Comparison of ENCODE assay signal across 9 cellular contexts in genomic region chr9:125538092-125538473, GRCh38.
DNase-seq lines count a peak whose midpoint lies in the region; ATAC-seq, FAIRE-seq and TF ChIP-seq lines count a peak whose summit lies in the region.
"Had no signal": no experiment of that assay in that cellular context is flagged by ENCODE, and none has a peak within 500 bp of the region (broad histone marks: within the 10 kb centered on the region; RNA-seq: fewer than 3 reads in every experiment).

No MANE protein-coding gene starts in this region.

- no peak for ATAC-seq in HG02571 (IDR thresholded peaks at IDR 0.05; ENCODE audit: unreplicated experiment)

- DNase-seq in AG10803 (ENCODE audit: low read depth) (peak; percentile 88), NCI-H1092 (lab: John Stamatoyannopoulos, UW) (peak; percentile 52), astrocyte (ENCODE audit: low read depth) (peak; percentile 93), kidney tubule cell (ENCODE audit: low spot score) (peak; percentile 97), ascending aorta (ENCODE audit: low spot score in 2 of 2) (no peak), superior temporal gyrus (ENCODE audit: extremely low spot score) (no peak)
- no peak for DNase-seq in activated CD4-positive, alpha-beta T cell treated with anti-CD3 and anti-CD28 coated beads, Interleukin-2, amount 50 U/mL, for 4 hours
- DNase-seq: activated naive CD4-positive, alpha-beta T cell treated with anti-CD3 and anti-CD28 coated beads, Interleukin-2, amount 10 ng/mL, durations not matched to agents 7 days and 5 days had no signal

- H3K36me3 ChIP-seq in astrocyte (ENCODE audit: insufficient read depth, low read length), result peaks cover 3% of the 10 kb centered on the region
- H3K36me3 ChIP-seq in ascending aorta, result no peaks in the 10 kb centered on the region

- H3K9me3 ChIP-seq in astrocyte (ENCODE audit: insufficient read depth, low read depth, low read length) (no peaks in the 10 kb centered on the region), ascending aorta (no peaks in the 10 kb centered on the region)

- peaks cover 5% of the 10 kb centered on the region for H3K36me3 Mint-ChIP-seq in astrocyte (ENCODE audit: low read depth, unreplicated experiment)

- H3K4me1 Mint-ChIP-seq in astrocyte (ENCODE audit: low read depth, unreplicated experiment), result peaks cover 17% of the 10 kb centered on the region
- H3K4me1 Mint-ChIP-seq: activated naive CD4-positive, alpha-beta T cell treated with anti-CD3 and anti-CD28 coated beads, Interleukin-2, amount 10 ng/mL, durations not matched to agents 7 days and 5 days had no signal

- H3K4me1 ChIP-seq in astrocyte (ENCODE audit: insufficient read depth, low read length) (peaks cover 25% of the 10 kb centered on the region), ascending aorta (peaks cover 0 to 9% of the 10 kb centered on the region in 2 donors)

- no peaks in the 10 kb centered on the region for H3K9me3 Mint-ChIP-seq in astrocyte (ENCODE audit: unreplicated experiment)
- H3K9me3 Mint-ChIP-seq: activated naive CD4-positive, alpha-beta T cell treated with anti-CD3 and anti-CD28 coated beads, Interleukin-2, amount 10 ng/mL, durations not matched to agents 7 days and 5 days had no signal

- TF ChIP-seq CTCF in AG10803 (conservative IDR thresholded peaks at IDR 0.05; ENCODE audit: low read length) (no peak), astrocyte (IDR thresholded peaks at IDR 0.05; ENCODE audit: insufficient read depth, low read depth, low read length) (no peak), ascending aorta (IDR thresholded peaks at IDR 0.05) (no peak)

- H4K20me1 ChIP-seq in astrocyte (ENCODE audit: insufficient read depth, low read length), result peaks cover 6% of the 10 kb centered on the region

- H3K4me2 ChIP-seq in astrocyte (ENCODE audit: low read length), result peak overlapping the region; percentile 66

- H3K27me3 ChIP-seq in astrocyte (ENCODE audit: insufficient read depth, low read length) (no peaks in the 10 kb centered on the region), ascending aorta (no peaks in the 10 kb centered on the region)

- peak; percentile 92 for FAIRE-seq in astrocyte (lab: Jason Lieb, UNC)

- H3K4me3 Mint-ChIP-seq in astrocyte (ENCODE audit: unreplicated experiment), result no peak overlapping the region
- H3K4me3 Mint-ChIP-seq: activated naive CD4-positive, alpha-beta T cell treated with anti-CD3 and anti-CD28 coated beads, Interleukin-2, amount 10 ng/mL, durations not matched to agents 7 days and 5 days had no signal

- H2AFZ ChIP-seq in astrocyte (ENCODE audit: low read depth, low read length), result no peak overlapping the region

- H3K27me3 Mint-ChIP-seq in astrocyte (ENCODE audit: low read depth, unreplicated experiment), result no peaks in the 10 kb centered on the region
- H3K27me3 Mint-ChIP-seq: activated naive CD4-positive, alpha-beta T cell treated with anti-CD3 and anti-CD28 coated beads, Interleukin-2, amount 10 ng/mL, durations not matched to agents 7 days and 5 days had no signal

- H3K4me3 ChIP-seq in AG10803 (ENCODE audit: low read length) (no peak overlapping the region), astrocyte (ENCODE audit: insufficient read depth, low read depth, low read length) (no peak overlapping the region), ascending aorta (no peak overlapping the region)

- H3K9ac ChIP-seq in astrocyte (ENCODE audit: low read length), result no peak overlapping the region

- H3K27ac Mint-ChIP-seq in astrocyte (ENCODE audit: unreplicated experiment), result peak overlapping the region; percentile 75
- H3K27ac Mint-ChIP-seq: activated naive CD4-positive, alpha-beta T cell treated with anti-CD3 and anti-CD28 coated beads, Interleukin-2, amount 10 ng/mL, durations not matched to agents 7 days and 5 days had no signal

- intact Hi-C loops in ascending aorta (cut with DNase I), result no loop called here

- H3K27ac ChIP-seq in astrocyte (ENCODE audit: low read depth, low read length) (peak overlapping the region; percentile 63), ascending aorta (no peak overlapping the region)

- H3K79me2 ChIP-seq in astrocyte (ENCODE audit: insufficient read depth, low read length), result no peaks in the 10 kb centered on the region

Comparison
In these comparisons a context has a peak if more than half of its experiments do, and no peak if none do; other contexts are left out.
1. DNase-seq: peak in AG10803 (single experiment), NCI-H1092 (single experiment), astrocyte (single experiment) and kidney tubule cell (single experiment); none in activated CD4-positive, alpha-beta T cell treated with anti-CD3 and anti-CD28 coated beads, Interleukin-2, amount 50 U/mL, for 4 hours (0 of 2), ascending aorta (0 of 2) and superior temporal gyrus (single experiment).